ENCODE assay signal across 8 cellular contexts in the genomic region with DNA sequence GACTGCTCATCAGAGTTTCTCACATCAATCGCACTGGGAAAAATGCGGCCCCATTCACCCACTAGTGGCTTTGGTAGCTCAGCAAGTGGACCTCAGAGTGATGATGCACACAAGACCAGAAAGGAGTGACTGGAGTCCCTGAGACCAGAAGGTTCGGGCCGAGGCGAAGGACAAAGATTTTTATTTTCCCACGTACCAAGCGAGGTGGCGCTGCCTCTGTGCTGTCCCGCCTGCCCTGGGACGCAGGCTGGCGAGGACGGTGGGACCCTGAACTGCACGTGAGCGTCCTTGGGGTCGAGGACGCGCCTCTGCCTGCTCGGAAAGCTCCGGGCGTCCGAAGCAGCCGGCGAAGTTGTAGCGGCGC. TPM values are rescaled to one million over a fixed set of nuclear protein-coding genes. Genes with fewer than 3 reads are reported as not detected.
DNase-seq lines count a peak whose midpoint lies in the region; ATAC-seq, FAIRE-seq and TF ChIP-seq lines count a peak whose summit lies in the region.
"Not testable (repeated sequence)": the region's sequence is repeated elsewhere in the genome, so short reads cannot be mapped to it uniquely, and the experiment has no call there.

No MANE protein-coding gene starts in this region.

- peak overlapping the region; percentile 57 for H2AFZ ChIP-seq in astrocyte (ENCODE audit: low read depth, low read length)

- H3K4me1 ChIP-seq in astrocyte (ENCODE audit: insufficient read depth, low read length); thyroid gland: not testable (repeated sequence)
- peaks cover 0 to 13% of the 10 kb centered on the region in 2 donors for H3K4me1 ChIP-seq in naive thymus-derived CD4-positive, alpha-beta T cell (ENCODE audit: control insufficient read depth in 2 of 2, insufficient read depth in 2 of 2, low read length in 2 of 2)

- H3K36me3 ChIP-seq in astrocyte (ENCODE audit: insufficient read depth, low read length); naive thymus-derived CD4-positive, alpha-beta T cell (ENCODE audit: control insufficient read depth in 2 of 3, insufficient read depth in 3 of 3, low read length in 3 of 3); thyroid gland: not testable (repeated sequence)

- peak; percentile 41 for DNase-seq in ELF-1 (ENCODE audit: low read depth, low spot score)
- not testable (repeated sequence) for DNase-seq in RWPE1 (ENCODE audit: low spot score); astrocyte (ENCODE audit: low read depth); Right ventricle myocardium inferior (ENCODE audit: missing footprints); thyroid gland
- peak in 1 of 9 donors; percentile 8 for DNase-seq in naive thymus-derived CD4-positive, alpha-beta T cell

- ATAC-seq in GM21515 (IDR thresholded peaks at IDR 0.05; ENCODE audit: unreplicated experiment) (peak; percentile 25), HG03159 (IDR thresholded peaks at IDR 0.05; ENCODE audit: unreplicated experiment) (peak; percentile 28), Right ventricle myocardium inferior (peak; percentile 27)
- ATAC-seq in naive thymus-derived CD4-positive, alpha-beta T cell: peak; percentile 35

- peak overlapping the region; percentile 83 for H3K4me2 ChIP-seq in astrocyte (ENCODE audit: low read length)

- FAIRE-seq in astrocyte (lab: Jason Lieb, UNC): not testable (repeated sequence)

- POLR2A ChIA-PET in RWPE1 (lab: Yijun Ruan, JAX; ENCODE audit: low non-redundant PET); naive thymus-derived CD4-positive, alpha-beta T cell (lab: Charles Lee): not testable (repeated sequence)

- H3K4me3 Mint-ChIP-seq in astrocyte (ENCODE audit: unreplicated experiment): peak overlapping the region; percentile 100
- H3K4me3 Mint-ChIP-seq in naive thymus-derived CD4-positive, alpha-beta T cell: peak overlapping the region; percentile 97 to 100 (median 99)

- not testable (repeated sequence) for TF ChIP-seq POLR2A in thyroid gland (IDR thresholded peaks at IDR 0.05)

- peaks cover 17% of the 10 kb centered on the region for H3K4me1 Mint-ChIP-seq in astrocyte (ENCODE audit: low read depth, unreplicated experiment)
- H3K4me1 Mint-ChIP-seq in naive thymus-derived CD4-positive, alpha-beta T cell: peaks cover 32 to 73% (median 56%) of the 10 kb centered on the region in 7 donors

- intact Hi-C loops in Right ventricle myocardium inferior (cut with DNase I) (loop anchor here (10.0 kb wide), 1 partner anchor 53 kb away; no protein-coding TSS in a partner anchor), thyroid gland (cut with DNase I) (loop anchor here (5.0 kb wide), 1 partner anchor 56 kb away; no protein-coding TSS in a partner anchor)
- intact Hi-C loops in naive thymus-derived CD4-positive, alpha-beta T cell (cut with micrococcal nuclease): loop anchor here (1.0 to 10.0 kb wide), 4 partner anchors 59 to 377 kb away; a partner anchor contains a TSS

- not testable (repeated sequence) for H3K27me3 Mint-ChIP-seq in astrocyte (ENCODE audit: low read depth, unreplicated experiment); naive thymus-derived CD4-positive, alpha-beta T cell

- not testable (repeated sequence) for H3K9me3 ChIP-seq in astrocyte (ENCODE audit: insufficient read depth, low read depth, low read length); naive thymus-derived CD4-positive, alpha-beta T cell (ENCODE audit: control insufficient read depth in 2 of 3, low read length in 3 of 3); thyroid gland

- H4K20me1 ChIP-seq in astrocyte (ENCODE audit: insufficient read depth, low read length): peaks cover 14% of the 10 kb centered on the region

- H3K4me3 ChIP-seq in astrocyte (ENCODE audit: insufficient read depth, low read depth, low read length): peak overlapping the region; percentile 74
- H3K4me3 ChIP-seq in naive thymus-derived CD4-positive, alpha-beta T cell (ENCODE audit: low read length): peak overlapping the region; percentile 86
- peak overlapping the region; percentile 66 to 83 (median 69) for H3K4me3 ChIP-seq in thyroid gland (replicated peaks in 1 of 3)

- 0% methylated on average over 6 of the region's 25 CpGs; no CpG with 5 or more reads in 1 of the 2 donors for WGBS in thyroid gland, 2 donors

- peak overlapping the region; percentile 94 for H3K9ac ChIP-seq in astrocyte (ENCODE audit: low read length)

- peak overlapping the region; percentile 73 for H3K27ac ChIP-seq in RWPE1
- peak overlapping the region; percentile 86 for H3K27ac ChIP-seq in astrocyte (ENCODE audit: low read depth, low read length)
- H3K27ac ChIP-seq in naive thymus-derived CD4-positive, alpha-beta T cell (ENCODE audit: low read depth, low read length): peak overlapping the region; percentile 75
- H3K27ac ChIP-seq in thyroid gland: peak overlapping the region in 2 of 3 donors; percentile 47 to 49

- H3K27me3 ChIP-seq in astrocyte (ENCODE audit: insufficient read depth, low read length); naive thymus-derived CD4-positive, alpha-beta T cell (ENCODE audit: control insufficient read depth in 2 of 2, insufficient read depth in 2 of 2, low read length in 2 of 2); thyroid gland: not testable (repeated sequence)

- CTCF ChIA-PET in RWPE1 (lab: Yijun Ruan, JAX); naive thymus-derived CD4-positive, alpha-beta T cell (lab: Charles Lee): not testable (repeated sequence)

- H3K36me3 Mint-ChIP-seq in astrocyte (ENCODE audit: low read depth, unreplicated experiment); naive thymus-derived CD4-positive, alpha-beta T cell: not testable (repeated sequence)

- TF ChIP-seq CTCF in RWPE1 (conservative IDR thresholded peaks at IDR 0.05; ENCODE audit: low read depth); astrocyte (IDR thresholded peaks at IDR 0.05; ENCODE audit: insufficient read depth, low read depth, low read length); thyroid gland (IDR thresholded peaks at IDR 0.05): not testable (repeated sequence)

- not testable (repeated sequence) for H3K9me3 Mint-ChIP-seq in astrocyte (ENCODE audit: unreplicated experiment); naive thymus-derived CD4-positive, alpha-beta T cell

- H3K27ac Mint-ChIP-seq in astrocyte (ENCODE audit: unreplicated experiment): peak overlapping the region; percentile 68
- H3K27ac Mint-ChIP-seq in naive thymus-derived CD4-positive, alpha-beta T cell: peak overlapping the region in 8 of 9 donors; percentile 67 to 95 (median 92)

- H3K79me2 ChIP-seq in astrocyte (ENCODE audit: insufficient read depth, low read length): peaks cover 73% of the 10 kb centered on the region

RNA-seq across cellular contexts. Expression of a gene that starts 0.6 kb away (rescaled TPM):
- 90.9 and 93.2 TPM in 2 replicates for total RNA-seq in astrocyte
- total RNA-seq in Right ventricle myocardium inferior: 86.1 TPM
- total RNA-seq in naive thymus-derived CD4-positive, alpha-beta T cell: 10 to 100 TPM; 21.0 to 58.1 (median 25.7) TPM
- 10 to 100 TPM; 57.6 to 61.7 TPM for polyA plus RNA-seq in naive thymus-derived CD4-positive, alpha-beta T cell
- 10 to 100 TPM; 68.7 to 85.6 (median 72.1) TPM for total RNA-seq in thyroid gland

RNA-seq across cellular contexts. Expression of a gene that starts 58.7 kb away (rescaled TPM):
- 116 and 120 TPM in 2 replicates for total RNA-seq in astrocyte
- total RNA-seq in Right ventricle myocardium inferior: 284 TPM
- 100 to 1,000 TPM in 2 of 5 experiments, 10 to 100 TPM in 3; 54.6 to 126 (median 78.4) TPM for total RNA-seq in naive thymus-derived CD4-positive, alpha-beta T cell
- 100 to 1,000 TPM; 167 to 181 TPM for polyA plus RNA-seq in naive thymus-derived CD4-positive, alpha-beta T cell
- 100 to 1,000 TPM; 140 to 189 (median 160) TPM for total RNA-seq in thyroid gland
